ENCODE assay signal across 8 cellular contexts in the genomic region with DNA sequence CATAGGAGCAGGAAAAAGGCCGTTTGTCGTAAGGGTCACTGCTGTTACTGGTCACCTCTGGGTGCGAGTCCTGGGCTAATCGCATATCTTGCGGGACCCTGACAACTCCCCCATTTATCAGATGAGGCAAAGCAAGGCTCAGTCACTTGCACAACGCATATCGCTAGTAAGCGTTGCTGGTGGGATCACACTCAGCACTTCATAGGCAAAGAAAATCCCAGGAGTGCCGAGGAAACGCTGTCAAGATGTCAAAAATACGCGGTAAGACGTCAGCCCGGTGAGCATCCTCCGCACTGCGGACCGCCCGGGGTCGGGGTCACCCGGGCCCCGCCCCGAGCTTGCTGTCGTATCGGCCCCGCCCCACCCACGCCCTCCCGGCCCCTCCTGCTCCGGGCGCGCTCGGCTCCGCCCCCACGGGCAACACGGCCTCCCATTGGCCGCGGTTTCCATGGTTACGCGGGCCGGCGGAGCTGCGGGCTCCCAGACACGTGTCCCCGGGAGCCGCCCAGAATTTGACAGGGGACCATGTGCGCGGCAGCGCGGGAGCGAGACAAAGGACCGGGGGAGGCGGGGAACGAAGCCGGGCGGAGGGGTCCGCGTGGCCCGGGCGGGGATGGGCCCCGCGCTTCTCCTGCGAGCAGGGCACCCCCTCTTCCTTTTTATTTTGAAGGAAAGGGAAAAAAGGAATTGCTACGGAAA.
DNase-seq lines count a peak whose midpoint lies in the region; ATAC-seq and TF ChIP-seq lines count a peak whose summit lies in the region.

No MANE protein-coding gene starts in this region.

- WGBS in esophagus squamous epithelium, 2 donors, result 18 to 36% methylated on average over 13 to 27 of the region's 62 CpGs

- no peak overlapping the region for H3K27ac ChIP-seq in ACC112 (ENCODE audit: low read depth, low read length)
- H3K27ac ChIP-seq in esophagus squamous epithelium, result peak overlapping the region in 2 of 4 donors; percentile 26 to 35

- no peak for ATAC-seq in HG03095 (IDR thresholded peaks at IDR 0.05; ENCODE audit: unreplicated experiment)

- intact Hi-C loops in activated T-helper 1 cell treated with anti-CD3 and anti-CD28 coated beads, Interleukin-12 subunit alpha, Interleukin-12 subunit beta, Interleukin-2, Interleukin-4 antibody, amounts not matched to agents 30 ng/mL and 10 ng/mL and 1 ng/mL, durations not matched to agents 14 hours and 24 hours and 36 hours (cut with micrococcal nuclease), result loop anchor here (2.0 to 5.0 kb wide), 4 partner anchors 79 to 354 kb away; partner anchors contain the start of genes IER5L and MIGA2
- intact Hi-C loops in esophagus squamous epithelium (cut with DNase I), result no loop called here

- peaks cover 10% of the 10 kb centered on the region for H3K27me3 ChIP-seq in ACC112 (ENCODE audit: insufficient read depth, low read length)
- peaks cover 0 to 30% (median 0%) of the 10 kb centered on the region in 4 donors for H3K27me3 ChIP-seq in esophagus squamous epithelium

- H3K36me3 ChIP-seq in ACC112 (ENCODE audit: insufficient read depth, low read length) (no peaks in the 10 kb centered on the region), esophagus squamous epithelium (no peaks in the 10 kb centered on the region)

- H3K4me3 ChIP-seq in ACC112 (ENCODE audit: low read depth, low read length) (peak overlapping the region; percentile 72), esophagus squamous epithelium (peak overlapping the region in 3 of 4 donors; percentile 22 to 56 (median 33))

- TF ChIP-seq CTCF in GM20000 (IDR thresholded peaks at IDR 0.05; ENCODE audit: extremely low read depth, missing control alignments) (no peak), esophagus squamous epithelium (IDR thresholded peaks at IDR 0.05) (no peak)

- H3K9me3 Mint-ChIP-seq in activated T-helper 1 cell treated with anti-CD3 and anti-CD28 coated beads, Interleukin-12 subunit alpha, Interleukin-12 subunit beta, Interleukin-2, Interleukin-4 antibody, amounts not matched to agents 30 ng/mL and 10 ng/mL and 1 ng/mL, durations not matched to agents 14 hours and 24 hours and 36 hours, result no peaks in the 10 kb centered on the region

- no peak for TF ChIP-seq POLR2A in esophagus squamous epithelium (IDR thresholded peaks at IDR 0.05)

- H3K9me3 ChIP-seq in esophagus squamous epithelium, result no peaks in the 10 kb centered on the region

- H3K27ac Mint-ChIP-seq in activated T-helper 1 cell treated with anti-CD3 and anti-CD28 coated beads, Interleukin-12 subunit alpha, Interleukin-12 subunit beta, Interleukin-2, Interleukin-4 antibody, amounts not matched to agents 30 ng/mL and 10 ng/mL and 1 ng/mL, durations not matched to agents 14 hours and 24 hours and 36 hours, result no peak overlapping the region

- H3K4me1 ChIP-seq in ACC112 (ENCODE audit: control insufficient read depth, insufficient read depth, low read length, unreplicated experiment) (no peaks in the 10 kb centered on the region), esophagus squamous epithelium (peaks cover 16 to 32% (median 17%) of the 10 kb centered on the region in 3 donors)

- H3K27me3 Mint-ChIP-seq in activated T-helper 1 cell treated with anti-CD3 and anti-CD28 coated beads, Interleukin-12 subunit alpha, Interleukin-12 subunit beta, Interleukin-2, Interleukin-4 antibody, amounts not matched to agents 30 ng/mL and 10 ng/mL and 1 ng/mL, durations not matched to agents 14 hours and 24 hours and 36 hours (ENCODE audit: insufficient read depth), result peaks cover 23% of the 10 kb centered on the region

- peak overlapping the region; percentile 60 for H3K4me3 Mint-ChIP-seq in activated T-helper 1 cell treated with anti-CD3 and anti-CD28 coated beads, Interleukin-12 subunit alpha, Interleukin-12 subunit beta, Interleukin-2, Interleukin-4 antibody, amounts not matched to agents 30 ng/mL and 10 ng/mL and 1 ng/mL, durations not matched to agents 14 hours and 24 hours and 36 hours

- H2AFZ ChIP-seq in ACC112 (ENCODE audit: low read length, unreplicated experiment), result peak overlapping the region; percentile 21

- H3K36me3 Mint-ChIP-seq in activated T-helper 1 cell treated with anti-CD3 and anti-CD28 coated beads, Interleukin-12 subunit alpha, Interleukin-12 subunit beta, Interleukin-2, Interleukin-4 antibody, amounts not matched to agents 30 ng/mL and 10 ng/mL and 1 ng/mL, durations not matched to agents 14 hours and 24 hours and 36 hours (ENCODE audit: low read depth), result peaks cover 2% of the 10 kb centered on the region

- DNase-seq in GM20000 (ENCODE audit: low spot score) (peak; percentile 86), NOMO-1 (lab: John Stamatoyannopoulos, UW; ENCODE audit: unreplicated experiment in 2 of 2) (peak; percentile 79 to 83), esophagus squamous epithelium (lab: John Stamatoyannopoulos, UW) (no peak), myocyte (ENCODE audit: low read depth) (peak; percentile 82)
- DNase-seq in activated T-helper 1 cell treated with anti-CD3 and anti-CD28 coated beads, Interleukin-12 subunit alpha, Interleukin-12 subunit beta, Interleukin-2, Interleukin-4 antibody, amounts not matched to agents 30 ng/mL and 10 ng/mL and 1 ng/mL, durations not matched to agents 14 hours and 24 hours and 36 hours (ENCODE audit: low spot score), result peak; percentile 85
- peak; percentile 86 for DNase-seq in stimulated activated CD8-positive, alpha-beta memory T cell treated with anti-CD3 and anti-CD28 coated beads, Interleukin-4, amount 100 ng/mL, for 24 hours (ENCODE audit: low read depth)

- no peaks in the 10 kb centered on the region for H3K79me2 ChIP-seq in ACC112 (ENCODE audit: control insufficient read depth, insufficient read depth, low read length, unreplicated experiment)

- peaks cover 33% of the 10 kb centered on the region for H3K4me1 Mint-ChIP-seq in activated T-helper 1 cell treated with anti-CD3 and anti-CD28 coated beads, Interleukin-12 subunit alpha, Interleukin-12 subunit beta, Interleukin-2, Interleukin-4 antibody, amounts not matched to agents 30 ng/mL and 10 ng/mL and 1 ng/mL, durations not matched to agents 14 hours and 24 hours and 36 hours (ENCODE audit: low read depth)
